Comparison of ENCODE assay signal across 1 cellular context in genomic region chr5:172162348-172162747, GRCh38.
TF ChIP-seq lines count a peak whose summit lies in the region.

No MANE protein-coding gene starts in this region.

TF ChIP-seq in endothelial cell of umbilical vein, 7 proteins besides CTCF, POLR2A, EP300 and RAD21:
- TF ChIP-seq JUN (IDR thresholded peaks at IDR 0.05; ENCODE audit: borderline replicate concordance, insufficient read depth, insufficient read length, low read depth) (no peak), MYC (IDR thresholded peaks at IDR 0.05; ENCODE audit: low read depth, low read length) (no peak), MAX (IDR thresholded peaks at IDR 0.05; ENCODE audit: insufficient read depth, insufficient read length) (no peak), EZH2 (IDR thresholded peaks at IDR 0.05; ENCODE audit: borderline replicate concordance, low read depth, low read length, severe bottlenecking) (no peak), GATA2 (IDR thresholded peaks at IDR 0.05; ENCODE audit: insufficient read depth, insufficient read length, low read depth, low read length) (no peak), FOS (IDR thresholded peaks at IDR 0.05; ENCODE audit: borderline replicate concordance, insufficient read depth, low read length) (no peak), POLR2AphosphoS5 (IDR thresholded peaks at IDR 0.05; ENCODE audit: insufficient read depth, low read depth, low read length) (no peak)
